Comparison of ENCODE assay signal across 8 cellular contexts in genomic region chr7:74657692-74658170, GRCh38. TPM values are rescaled to one million over a fixed set of nuclear protein-coding genes. Genes with fewer than 3 reads are reported as not detected.
A peak's percentile ranks its signal among the peaks of the same experiment; 100 is the strongest.
DNase-seq lines count a peak whose midpoint lies in the region; ATAC-seq, FAIRE-seq and TF ChIP-seq lines count a peak whose summit lies in the region.

GTF2I (plus strand) TSS chr7:74657718; CDS start chr7:74689129, 31,411 bp downstream.

- H3K36me3 ChIP-seq in H7 (replicated peaks; ENCODE audit: control insufficient read depth, insufficient read depth, low read length), result no peaks in the 10 kb centered on the region
- no peaks in the 10 kb centered on the region for H3K36me3 ChIP-seq in GM12878 (ENCODE audit: control insufficient read depth in 2 of 2, insufficient read depth in 2 of 2, low read length in 1 of 2)

- BruUV-seq in GM12878 (replicated peaks; lab: Mats Ljungman, UMichigan), result TSS peak; percentile 74

- peak within 1 kb of the TSS; percentile 66 for H2AFZ ChIP-seq in GM12878 (ENCODE audit: control insufficient read depth, low read depth, low read length)

- CTCF ChIA-PET in GM12878 (lab: Yijun Ruan, JAX), result interaction anchor here (1.4 kb wide), 1 partner anchor 19 kb away, joined by 3 read pairs; no protein-coding TSS in a partner anchor

- POLR2A ChIA-PET in GM12878 (lab: Charles Lee), result interaction anchor here (0.6 to 0.7 kb wide), 3 partner anchors 28 to 76 kb away, joined by 3 to 9 read pairs (median 4); no protein-coding TSS in a partner anchor

- no peaks in the 10 kb centered on the region for H4K20me1 ChIP-seq in GM12878 (ENCODE audit: control insufficient read depth, insufficient read depth)

- SMC1A ChIA-PET in GM12878 (lab: Charles Lee; ENCODE audit: uncharacterized antibody, unreplicated experiment), result no interaction called here

- peaks cover 7% of the 10 kb centered on the region; the same call in 1 of the 2 replicates for H3K4me1 ChIP-seq in GM12878 (ENCODE audit: control insufficient read depth, insufficient read depth, low read length)

- in situ Hi-C loops in GM13976 (cut with MboI; ENCODE audit: low sequenced_read_pairs, unreplicated experiment) (no loop called here), GM12878 (cut with MboI) (no loop called here)

- peak within 1 kb of the TSS; percentile 97 for H3K4me2 ChIP-seq in GM12878 (ENCODE audit: control insufficient read depth, insufficient read depth)

- TF ChIP-seq CTCF in GM13976 (IDR thresholded peaks at IDR 0.05; ENCODE audit: borderline replicate concordance, control extremely low read depth, extremely low read depth, insufficient read depth, missing control alignments) (no peak), NB4 (IDR thresholded peaks at IDR 0.05; ENCODE audit: low read depth, low read length) (no peak), GM12878 (IDR thresholded peaks at IDR 0.05 in 2 of 3, conservative IDR thresholded peaks at IDR 0.05 in 1 of 3; ENCODE audit: control insufficient read depth in 2 of 3, extremely low read depth in 1 of 3, insufficient read depth in 1 of 3, low read depth in 3 of 3, low read length in 3 of 3) (no peak)

- H3K79me2 ChIP-seq in GM12878 (ENCODE audit: control insufficient read depth, insufficient read depth, low read length), result peaks cover 56% of the 10 kb centered on the region

- no peaks in the 10 kb centered on the region for H3K9me3 Mint-ChIP-seq in immature natural killer cell

- intact Hi-C loops in GM12878 (cut with micrococcal nuclease; ENCODE audit: unreplicated experiment), result loop anchor here (2.0 to 5.0 kb wide), 3 partner anchors 59 to 445 kb away; partner anchors contain the start of gene LAT2

- DNase-seq in GM13976 (ENCODE audit: low spot score) (peak; percentile 53), H7 (no peak), NB4 (ENCODE audit: low read depth) (no peak), GM12878 (ENCODE audit: low read depth, low spot score) (no peak), immature natural killer cell (no peak), NCI-H2171 (lab: John Stamatoyannopoulos, UW) (no peak), hepatic stellate cell (ENCODE audit: low spot score) (no peak)
- DNase-seq in stimulated activated CD4-positive, alpha-beta T cell treated with anti-CD3 and anti-CD28 coated beads, Interleukin-4, amount 100 ng/mL, for 1 hour, result peak; percentile 50

- H3K27ac Mint-ChIP-seq in immature natural killer cell, result peak within 1 kb of the TSS; percentile 81 to 95 (median 90)

- FAIRE-seq in GM12878 (lab: Jason Lieb, UNC), result no peak

- peak within 1 kb of the TSS; percentile 87 for H3K4me3 ChIP-seq in H7 (ENCODE audit: insufficient read depth, low read depth, low read length)
- peak within 1 kb of the TSS; percentile 90 for H3K4me3 ChIP-seq in NB4 (ENCODE audit: low read depth, low read length)
- peak within 1 kb of the TSS; percentile 90 for H3K4me3 ChIP-seq in GM12878

- peak within 1 kb of the TSS; percentile 97 for H3K9ac ChIP-seq in GM12878 (ENCODE audit: control insufficient read depth, insufficient read depth, low read length)

- TF ChIP-seq RAD21 in GM12878 (IDR thresholded peaks at IDR 0.05; ENCODE audit: insufficient read depth, low read depth, low read length), result no peak

- peak within 1 kb of the TSS; percentile 99 for H3K27ac ChIP-seq in GM12878 (ENCODE audit: control insufficient read depth, insufficient read depth)

- 1% methylated on average over 26 of the region's 56 CpGs for WGBS in GM12878 (ENCODE audit: insufficient coverage, insufficient replicate concordance, low lambda C conversion rate, missing lambda C conversion rate)

- H3K36me3 Mint-ChIP-seq in immature natural killer cell, result no peaks in the 10 kb centered on the region

- H3K4me3 Mint-ChIP-seq in immature natural killer cell, result peak within 1 kb of the TSS; percentile 87 to 94 (median 88)

- peaks cover 51 to 57% of the 10 kb centered on the region in 2 donors for H3K4me1 Mint-ChIP-seq in immature natural killer cell

- peak; percentile 3 for ATAC-seq in GM12878

- no peak for TF ChIP-seq EP300 in GM12878 (IDR thresholded peaks at IDR 0.05; ENCODE audit: borderline replicate concordance in 1 of 2, control insufficient read depth in 1 of 2, low read depth in 2 of 2, low read length in 2 of 2)

- no peaks in the 10 kb centered on the region for H3K9me3 ChIP-seq in GM12878 (replicated peaks; ENCODE audit: control insufficient read depth, insufficient read depth, low read length)

- RAD21 ChIA-PET in GM12878 (lab: Charles Lee; ENCODE audit: unreplicated experiment), result interaction anchor here (0.6 to 0.8 kb wide), 4 partner anchors 9 to 251 kb away, joined by 3 to 6 read pairs (median 4); no protein-coding TSS in a partner anchor

- peaks cover 16 to 38% (median 30%) of the 10 kb centered on the region in 3 donors for H3K27me3 Mint-ChIP-seq in immature natural killer cell (ENCODE audit: low read depth in 3 of 3)

- H3K27me3 ChIP-seq in H7 (ENCODE audit: control insufficient read depth, insufficient read depth, low read length), result no peaks in the 10 kb centered on the region
- H3K27me3 ChIP-seq in GM12878 (replicated peaks in 1 of 2; ENCODE audit: control insufficient read depth in 2 of 2, insufficient read depth in 2 of 2, low read length in 1 of 2), result no peaks in the 10 kb centered on the region

- no peak for TF ChIP-seq POLR2A in NB4 (IDR thresholded peaks at IDR 0.05; ENCODE audit: extremely low read depth, insufficient read length)
- no peak; the same call in none of the 2 replicates for TF ChIP-seq POLR2A in GM12878 (IDR thresholded peaks at IDR 0.05; ENCODE audit: low read depth, low read length)

TF ChIP-seq in GM12878, 131 proteins besides CTCF, POLR2A, EP300 and RAD21 (continues in another document):
- no peak for TF ChIP-seq KAT2A (conservative IDR thresholded peaks at IDR 0.05; ENCODE audit: control insufficient read depth, low read depth, low read length)
- TF ChIP-seq PAX8 (IDR thresholded peaks at IDR 0.05), result no peak
- TF ChIP-seq DPF2 (IDR thresholded peaks at IDR 0.05), result peak; percentile 50
- TF ChIP-seq IRF5 (IDR thresholded peaks at IDR 0.05; ENCODE audit: borderline replicate concordance), result no peak
- TF ChIP-seq CBX5 (IDR thresholded peaks at IDR 0.05; ENCODE audit: low read depth), result 0 out of 2 replicates have a peak, but pooled peaks have one; percentile 18
- 0 out of 2 replicates have a peak, but pooled peaks have one; percentile 52 for TF ChIP-seq ZNF384 (IDR thresholded peaks at IDR 0.05; ENCODE audit: borderline replicate concordance, low read depth, low read length)
- no peak for TF ChIP-seq PAX5 (IDR thresholded peaks at IDR 0.05; ENCODE audit: borderline replicate concordance, low read depth, low read length)
- no peak for TF ChIP-seq TCF12 (IDR thresholded peaks at IDR 0.05; ENCODE audit: low read depth, low read length)
- no peak for TF ChIP-seq FOXM1 (IDR thresholded peaks at IDR 0.05; ENCODE audit: low read depth, low read length)
- no peak for TF ChIP-seq MYC (IDR thresholded peaks at IDR 0.05; ENCODE audit: insufficient read depth, insufficient read length, insufficient replicate concordance, low read length, severe bottlenecking)
- TF ChIP-seq PML (IDR thresholded peaks at IDR 0.05; ENCODE audit: low read length), result no peak
- TF ChIP-seq RBBP5 (conservative IDR thresholded peaks at IDR 0.05), result no peak
- no peak for TF ChIP-seq CBX3 (IDR thresholded peaks at IDR 0.05; ENCODE audit: borderline replicate concordance, low read depth)
- TF ChIP-seq NKRF (conservative IDR thresholded peaks at IDR 0.05), result peak; percentile 64

RNA-seq across cellular contexts. Expression of gene GTF2I, which starts in this region (rescaled TPM):
- 152 and 199 TPM in 2 replicates for total RNA-seq in H7 (2014; rRNA removed; shearing (Covaris generic))
- 954 and 1,033 TPM in 2 replicates for total RNA-seq in GM12878 (2013; cell fraction: nucleolus; rRNA removed)
- total RNA-seq in GM12878 (2014; rRNA removed), result 86.8 and 91.0 TPM in 2 replicates
- 92.6 and 94.3 TPM in 2 replicates for total RNA-seq in GM12878 (2014; rRNA removed; fragmentation: Illumina TruSeq; extraction: Trizol)
- 161 and 172 TPM in 2 replicates for total RNA-seq in GM12878 (2021)
- 56.9 TPM for polyA plus RNA-seq in GM12878 (2011; ENCODE audit: low read depth)
- polyA plus RNA-seq in GM12878 (2011; rRNA removed), result 99.5 and 103 TPM in 2 replicates
- 51.8 and 65.7 TPM in 2 replicates for polyA plus RNA-seq in GM12878 (2011; cell fraction: cytosol; rRNA removed)
- 216 and 249 TPM in 2 replicates for polyA plus RNA-seq in GM12878 (2011; cell fraction: nucleus; rRNA removed)
- polyA plus RNA-seq in GM12878 (2012), result 70.6 and 91.5 TPM in 2 replicates
- polyA plus RNA-seq in GM12878 (2014; fragmentation: Illumina TruSeq; extraction: Trizol), result 114 and 142 TPM in 2 replicates
- polyA plus RNA-seq in GM12878 (2014; fragmentation: Nextera tagmentation; extraction: Ambion mirVana), result 1 to 10 TPM; 6.7 to 8.8 TPM
- 80.9 and 115 TPM in 2 replicates for polyA plus RNA-seq in GM12878 (2014; rRNA removed)
- 100 to 1,000 TPM; 144 to 156 TPM for polyA plus RNA-seq in GM12878 (2016; fragmentation: Nextera tagmentation; extraction: Ambion mirVana)
- 54.3 and 73.6 TPM in 2 replicates for polyA minus RNA-seq in GM12878 (2011; rRNA and poly(A)+ RNA removed)
- 43.3 and 62.4 TPM in 2 replicates for polyA minus RNA-seq in GM12878 (2011; cell fraction: cytosol; rRNA and poly(A)+ RNA removed)
- 91.3 and 179 TPM in 2 replicates for polyA minus RNA-seq in GM12878 (2011; cell fraction: nucleus; rRNA and poly(A)+ RNA removed)
- polyA plus RNA-seq in immature natural killer cell, result 10 to 100 TPM; 37.2 to 82.0 (median 45.6) TPM

Comparison
In these comparisons a context has a peak if more than half of its experiments do, and no peak if none do; other contexts are left out.
1. DNase-seq: peak in GM13976 (single experiment) and stimulated activated CD4-positive, alpha-beta T cell treated with anti-CD3 and anti-CD28 coated beads, Interleukin-4, amount 100 ng/mL, for 1 hour (single experiment); none in H7 (single experiment), NB4 (single experiment), GM12878 (single experiment), immature natural killer cell (0 of 3), NCI-H2171 (single experiment) and hepatic stellate cell (single experiment).
2. Peak in every context shown above with its lines, with median percentiles within 50 percentile points of each other: H3K4me3 ChIP-seq.